In genomic region chr7:44445986-44446671, GRCh38 we compare ENCODE assay signal across 24 cellular contexts. TPM values are rescaled to one million over a fixed set of nuclear protein-coding genes. Genes with fewer than 3 reads are reported as not detected.
DNase-seq lines count a peak whose midpoint lies in the region; ATAC-seq, FAIRE-seq and TF ChIP-seq lines count a peak whose summit lies in the region.
"Had no signal": no experiment of that assay in that cellular context is flagged by ENCODE, and none has a peak within 500 bp of the region (broad histone marks: within the 10 kb centered on the region; RNA-seq: fewer than 3 reads in every experiment).

No MANE protein-coding gene starts in this region.

- H3K27ac ChIP-seq in GM23338 (ENCODE audit: low read depth) (no peak overlapping the region), psoas muscle (peak overlapping the region; percentile 58), kidney (ENCODE audit: low read depth in 2 of 2, low read length in 2 of 2) (no peak overlapping the region)
- H3K27ac ChIP-seq: BLaER1, RWPE1 had no signal

- ATAC-seq in GM23338 (peak; percentile 71), left ventricle myocardium superior (peak; percentile 81), psoas muscle (peak; percentile 23 to 78 (median 44)), GM18517 (IDR thresholded peaks at IDR 0.05; ENCODE audit: unreplicated experiment) (no peak), T-cell (replicated peaks in 1 of 4) (no peak)

- H3K36me3 Mint-ChIP-seq in GM23338 (ENCODE audit: low read depth) (peaks cover 16% of the 10 kb centered on the region), T-cell (peaks cover 56% of the 10 kb centered on the region)

- intact Hi-C loops in left ventricle myocardium superior (cut with micrococcal nuclease) (no loop called here), psoas muscle (cut with DNase I) (loop anchor here in 1 of 2 donors (5.0 kb wide), 1 partner anchor 39 kb away; no protein-coding TSS in a partner anchor), kidney (cut with DNase I) (no loop called here)

- H3K4me1 Mint-ChIP-seq in GM23338 (peaks cover 11% of the 10 kb centered on the region), T-cell (peaks cover 58 to 76% (median 65%) of the 10 kb centered on the region in 3 donors)

- no peak for DNase-seq in GM23338 (ENCODE audit: low spot score)
- DNase-seq in cerebellar cortex (ENCODE audit: low spot score), result peak; percentile 85
- DNase-seq in left ventricle myocardium superior, result no peak
- no peak for DNase-seq in psoas muscle
- no peak for DNase-seq in T-cell
- no peak for DNase-seq in kidney
- DNase-seq in DMS114 treated with DMSO at 0.1 percent for 48 hours (lab: John Stamatoyannopoulos, UW; ENCODE audit: unreplicated experiment), result no peak
- DNase-seq: activated CD4-positive, alpha-beta T cell treated with anti-CD3 and anti-CD28 coated beads for 1 hour; activated naive CD4-positive, alpha-beta T cell treated with Interleukin-2 at 50 U/mL for 16 hours; activated T-cell treated with anti-CD3 and anti-CD28 coated beads, Interleukin-2, amount 50 U/mL, for 24 hours; Calu3; immature natural killer cell; NCI-H1105; NCI-H2029 treated with DMSO at 0.1 percent for 48 hours; NCI-H345; NCI-H774; sigmoid colon; stimulated activated CD4-positive, alpha-beta T cell treated with anti-CD3 and anti-CD28 coated beads, Interleukin-15, amount 100 ng/mL, for 24 hours had no signal

- H3K27me3 ChIP-seq in GM23338 (ENCODE audit: insufficient read depth), result no peaks in the 10 kb centered on the region
- H3K27me3 ChIP-seq in psoas muscle (ENCODE audit: insufficient read depth in 3 of 3, low read length in 2 of 3), result no peaks in the 10 kb centered on the region
- H3K27me3 ChIP-seq: BLaER1, sigmoid colon had no signal

- no peak for FAIRE-seq in kidney (lab: Jason Lieb, UNC)
- FAIRE-seq: astrocyte had no signal

- no peak overlapping the region for H3K4me3 ChIP-seq in GM23338
- H3K4me3 ChIP-seq in psoas muscle, result no peak overlapping the region
- no peak overlapping the region for H3K4me3 ChIP-seq in kidney (ENCODE audit: low read length in 2 of 2)
- H3K4me3 ChIP-seq: BLaER1, coronary artery, sigmoid colon had no signal

- TF ChIP-seq CTCF in GM23338 (conservative IDR thresholded peaks at IDR 0.05; ENCODE audit: low read depth in 2 of 2) (no peak), psoas muscle (IDR thresholded peaks at IDR 0.05) (no peak), kidney (IDR thresholded peaks at IDR 0.05; ENCODE audit: borderline replicate concordance, extremely low read depth, insufficient read depth) (no peak)

- H3K4me1 ChIP-seq in GM23338 (ENCODE audit: insufficient read depth) (peaks cover 13% of the 10 kb centered on the region; the same call in 1 of the 2 replicates), psoas muscle (peaks cover 75% of the 10 kb centered on the region), kidney (ENCODE audit: control insufficient read depth in 1 of 2, insufficient read depth in 1 of 2, low read depth in 1 of 2, low read length in 2 of 2) (no peaks in the 10 kb centered on the region)

- H3F3A ChIP-seq in GM23338 (replicated peaks; ENCODE audit: low read depth), result no peaks in the 10 kb centered on the region

- WGBS in psoas muscle, 3 donors, result 25 to 37% (median 34%) methylated on average over 2 of the region's 2 CpGs

- no peak overlapping the region for H3K4me2 ChIP-seq in GM23338
- H3K4me2 ChIP-seq: BLaER1 had no signal

- POLR2A ChIA-PET in T-cell (lab: Charles Lee), result interaction anchor here in 1 of 2 donors (0.6 kb wide), 1 partner anchor 12 kb away, joined by 3 read pairs; no protein-coding TSS in a partner anchor

- H3K36me3 ChIP-seq in GM23338 (ENCODE audit: insufficient read depth) (no peaks in the 10 kb centered on the region), psoas muscle (ENCODE audit: insufficient read depth in 1 of 2, low read depth in 1 of 2) (peaks cover 0 to 7% of the 10 kb centered on the region in 2 donors), kidney (ENCODE audit: control insufficient read depth in 1 of 2, insufficient read depth in 2 of 2, low read length in 2 of 2) (peaks cover 6 to 9% of the 10 kb centered on the region in 2 donors)

- CTCF ChIA-PET in T-cell (lab: Charles Lee), result interaction anchor here in 1 of 2 donors (0.6 kb wide), 1 partner anchor 357 kb away, joined by 3 read pairs; no protein-coding TSS in a partner anchor

- no peaks in the 10 kb centered on the region for H3K9me3 ChIP-seq in psoas muscle
- no peaks in the 10 kb centered on the region for H3K9me3 ChIP-seq in kidney (ENCODE audit: control insufficient read depth in 1 of 2, low read length in 2 of 2)
- H3K9me3 ChIP-seq: BLaER1, sigmoid colon had no signal

- peaks cover 71% of the 10 kb centered on the region for H3K79me2 ChIP-seq in GM23338 (replicated peaks; ENCODE audit: insufficient read depth)

- H3K27me3 Mint-ChIP-seq in GM23338 (ENCODE audit: insufficient read depth, low read depth, poor library complexity) (no peaks in the 10 kb centered on the region), T-cell (no peaks in the 10 kb centered on the region)
- H3K27me3 Mint-ChIP-seq: activated T-cell treated with anti-CD3 and anti-CD28 coated beads, Interleukin-2, amount 50 U/mL, for 24 hours; memory B cell had no signal

- H3K4me3 Mint-ChIP-seq in GM23338 (no peak overlapping the region), T-cell (no peak overlapping the region)
- H3K4me3 Mint-ChIP-seq: activated T-cell treated with anti-CD3 and anti-CD28 coated beads, Interleukin-2, amount 50 U/mL, for 24 hours; immature natural killer cell; memory B cell had no signal

- H3K9me3 Mint-ChIP-seq in GM23338, result no peaks in the 10 kb centered on the region
- H3K9me3 Mint-ChIP-seq in T-cell, result no peaks in the 10 kb centered on the region
- H3K9me3 Mint-ChIP-seq: activated T-cell treated with anti-CD3 and anti-CD28 coated beads, Interleukin-2, amount 50 U/mL, for 24 hours; immature natural killer cell; memory B cell had no signal

- H2AFZ ChIP-seq in GM23338, result no peak overlapping the region

- peaks cover 33% of the 10 kb centered on the region for H4K20me1 ChIP-seq in GM23338 (replicated peaks; ENCODE audit: insufficient read depth)

- H3K9me2 ChIP-seq in GM23338 (ENCODE audit: insufficient read depth), result no peaks in the 10 kb centered on the region

- H3K27ac Mint-ChIP-seq in GM23338, result no peak overlapping the region; the same call in 1 of the 2 replicates
- no peak overlapping the region for H3K27ac Mint-ChIP-seq in T-cell
- H3K27ac Mint-ChIP-seq: activated T-cell treated with anti-CD3 and anti-CD28 coated beads, Interleukin-2, amount 50 U/mL, for 24 hours; immature natural killer cell; memory B cell had no signal

- no peak overlapping the region for H3K9ac ChIP-seq in kidney (ENCODE audit: low read length in 2 of 2)
- H3K9ac ChIP-seq: BLaER1 had no signal

TF ChIP-seq in GM23338, 12 proteins besides CTCF, POLR2A, EP300 and RAD21 (continues in another document):
- TF ChIP-seq POLR2AphosphoS5 (IDR thresholded peaks at IDR 0.05; ENCODE audit: low read depth), result no peak
- no peak for TF ChIP-seq ZNF331 (CRISPR knock-in tag; IDR thresholded peaks at IDR 0.05; ENCODE audit: low read depth)
- no peak for TF ChIP-seq CREB1 (CRISPR knock-in tag; IDR thresholded peaks at IDR 0.05; ENCODE audit: low read depth)
- TF ChIP-seq STAT1 (IDR thresholded peaks at IDR 0.05; ENCODE audit: unreplicated experiment), result no peak
- no peak for TF ChIP-seq JUNB (IDR thresholded peaks at IDR 0.05; ENCODE audit: unreplicated experiment)

RNA-seq across cellular contexts. Expression of gene NUDCD3, which starts 44.3 kb away (rescaled TPM):
- 42.7 and 52.9 TPM in 2 replicates for total RNA-seq in GM23338 (2014; rRNA removed; shearing (Covaris generic))
- 35.0 and 35.7 TPM in 2 replicates for polyA plus RNA-seq in GM23338 (2016; fragmentation: Nextera tagmentation; extraction: Ambion mirVana)
- 104 TPM for total RNA-seq in left ventricle myocardium superior
- total RNA-seq in psoas muscle, result 100 to 1,000 TPM in 3 of 4 donors, 10 to 100 TPM in 1; 97.7 to 140 (median 122) TPM
- 10 to 100 TPM; 34.6 to 75.6 (median 43.9) TPM for polyA plus RNA-seq in psoas muscle
- total RNA-seq in T-cell, result 100 to 1,000 TPM in 1 of 5 donors, 10 to 100 TPM in 4; 87.9 to 106 (median 95.9) TPM
- total RNA-seq in kidney, result 97.7 TPM
- polyA plus RNA-seq in kidney (ENCODE audit: insufficient read depth, low read depth, low replicate concordance), result 37.9 TPM

Comparison
In these comparisons a context has a peak if more than half of its experiments do, and no peak if none do; other contexts are left out.
1. ATAC-seq: peak in GM23338 (single experiment), left ventricle myocardium superior (single experiment) and psoas muscle (4 of 4); none in GM18517 (single experiment) and T-cell (0 of 4).